25 cellular contexts compared by ENCODE assay signal in the genomic region with DNA sequence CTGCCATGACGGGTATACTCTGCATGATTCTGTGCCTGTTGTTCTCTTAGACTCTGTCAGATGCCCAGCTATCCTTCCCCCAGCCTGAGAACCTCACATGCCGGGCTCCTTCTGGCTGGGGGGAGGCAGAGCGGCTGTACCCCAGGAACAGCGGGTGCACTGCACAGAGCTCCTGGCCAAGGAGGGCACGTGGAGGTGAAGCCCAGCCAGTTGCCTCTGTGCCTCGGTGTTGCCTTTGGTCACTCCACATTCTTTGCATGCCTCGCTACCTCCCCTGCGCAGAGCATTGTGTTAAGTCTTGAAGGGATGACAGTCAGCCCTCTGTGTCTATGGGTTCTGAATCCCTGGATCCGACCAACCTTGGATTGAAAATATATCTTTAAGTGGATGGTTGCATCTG.
DNase-seq lines count a peak whose midpoint lies in the region; ATAC-seq, FAIRE-seq and TF ChIP-seq lines count a peak whose summit lies in the region.
"Had no signal": no experiment of that assay in that cellular context is flagged by ENCODE, and none has a peak within 500 bp of the region (broad histone marks: within the 10 kb centered on the region; RNA-seq: fewer than 3 reads in every experiment).

No MANE protein-coding gene starts in this region.

- peaks cover 5% of the 10 kb centered on the region for H3K4me1 Mint-ChIP-seq in glutamatergic neuron (ENCODE audit: low read depth, unreplicated experiment)

- no peak for TF ChIP-seq CTCF in glutamatergic neuron (IDR thresholded peaks at IDR 0.05; ENCODE audit: partially characterized antibody, unreplicated experiment)

- no peaks in the 10 kb centered on the region for H3K9me3 Mint-ChIP-seq in glutamatergic neuron (ENCODE audit: unreplicated experiment)
- H3K9me3 Mint-ChIP-seq: CD4-positive, alpha-beta T cell had no signal

- intact Hi-C loops in left cardiac atrium (cut with DNase I): no loop called here

- ATAC-seq in left cardiac atrium: peak in 1 of 2 donors; percentile 38

- no peaks in the 10 kb centered on the region for H3K36me3 Mint-ChIP-seq in glutamatergic neuron (ENCODE audit: unreplicated experiment)

- no peak overlapping the region for H3K4me3 Mint-ChIP-seq in glutamatergic neuron (ENCODE audit: unreplicated experiment)
- H3K4me3 Mint-ChIP-seq: CD4-positive, alpha-beta T cell had no signal

- FAIRE-seq in RCC 7860 (lab: Jason Lieb, UNC): no peak
- FAIRE-seq: GM12892, HTR-8/SVneo had no signal

- no peak overlapping the region for H3K27ac Mint-ChIP-seq in glutamatergic neuron (ENCODE audit: unreplicated experiment)
- H3K27ac Mint-ChIP-seq: CD4-positive, alpha-beta T cell had no signal

- H3K27me3 Mint-ChIP-seq in glutamatergic neuron (ENCODE audit: unreplicated experiment): no peaks in the 10 kb centered on the region

- DNase-seq in activated effector memory CD4-positive, alpha-beta T cell treated with anti-CD3 and anti-CD28 coated beads, Interleukin-2, amount 50 U/mL, for 16 hours: peak; percentile 46
- DNase-seq in activated effector memory CD4-positive, alpha-beta T cell treated with Interleukin-2 at 50 U/mL for 16 hours: no peak
- DNase-seq in left cardiac atrium: peak; percentile 11
- peak; percentile 9 for DNase-seq in left kidney (ENCODE audit: low read depth, low spot score)
- DNase-seq in NCI-H2171 treated with DMSO at 0.1 percent for 48 hours (lab: John Stamatoyannopoulos, UW): no peak
- DNase-seq in RCC 7860 (ENCODE audit: low spot score): no peak
- DNase-seq in Kasumi-1 (lab: John Stamatoyannopoulos, UW): no peak
- DNase-seq in glutamatergic neuron: no peak
- DNase-seq: ACHN; Caco-2; CD4-positive, alpha-beta T cell; DMS 273 treated with DMSO at 0.1 percent for 48 hours; DMS79 treated with DMSO at 0.1 percent for 48 hours; KG1; NCI-H1105; NCI-H146; NCI-H2029; NCI-H345; NCI-H524; NCI-H82; RPMI8226; SIG-M5; SK-N-SH had no signal

Comparison
In these comparisons a context has a peak if more than half of its experiments do, and no peak if none do; other contexts are left out.
1. DNase-seq: peak in activated effector memory CD4-positive, alpha-beta T cell treated with anti-CD3 and anti-CD28 coated beads, Interleukin-2, amount 50 U/mL, for 16 hours (single experiment), left cardiac atrium (single experiment) and left kidney (single experiment); none in activated effector memory CD4-positive, alpha-beta T cell treated with Interleukin-2 at 50 U/mL for 16 hours (single experiment), NCI-H2171 treated with DMSO at 0.1 percent for 48 hours (single experiment), RCC 7860 (single experiment), Kasumi-1 (0 of 2) and glutamatergic neuron (single experiment).